ENCODE assay signal across 3 cellular contexts in genomic region chr7:16034866-16035265, GRCh38.
"Had no signal": no experiment of that assay in that cellular context is flagged by ENCODE, and none has a peak within 500 bp of the region (broad histone marks: within the 10 kb centered on the region; RNA-seq: fewer than 3 reads in every experiment).

No MANE protein-coding gene starts in this region.

- ATAC-seq: GM12878 had no signal

- DNase-seq: GDM1, GF-D8 had no signal

- H3K4me3 ChIP-seq: GM12878 had no signal
